Comparison of ENCODE assay signal across 12 cellular contexts in the genomic region with DNA sequence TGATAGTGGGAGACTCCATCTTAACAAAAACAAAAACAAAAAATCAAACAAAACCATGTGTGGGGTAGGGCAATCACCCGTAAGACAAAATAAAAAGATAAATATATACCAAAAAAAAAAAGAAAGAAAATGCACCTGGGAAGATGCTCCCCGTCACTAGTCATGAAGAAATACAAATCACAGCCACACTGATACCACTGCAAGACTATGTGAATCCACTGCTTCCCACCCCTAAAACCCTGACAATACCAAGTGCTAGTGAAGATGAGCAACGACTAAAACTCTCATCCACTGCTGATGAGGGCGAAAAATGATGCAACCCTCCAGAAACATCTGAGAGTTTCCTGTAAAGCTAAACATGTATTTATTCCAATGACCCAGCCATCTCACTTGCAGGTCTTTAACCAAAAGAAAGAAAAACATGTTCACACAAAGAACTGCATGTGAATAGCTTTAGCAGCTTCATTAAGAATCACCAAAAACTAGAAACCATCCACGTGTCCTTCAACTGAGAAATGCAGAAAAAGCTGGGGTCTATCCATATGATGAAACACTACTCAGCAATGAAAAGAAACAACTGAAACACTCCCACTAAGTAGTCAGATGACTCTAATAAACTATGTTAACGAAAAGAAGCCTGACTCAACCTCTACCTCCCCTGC. TPM values are rescaled to one million over a fixed set of nuclear protein-coding genes. Genes with fewer than 3 reads are reported as not detected.
DNase-seq lines count a peak whose midpoint lies in the region; ATAC-seq, FAIRE-seq and TF ChIP-seq lines count a peak whose summit lies in the region.
"Had no signal": no experiment of that assay in that cellular context is flagged by ENCODE, and none has a peak within 500 bp of the region (broad histone marks: within the 10 kb centered on the region; RNA-seq: fewer than 3 reads in every experiment).

No MANE protein-coding gene starts in this region.

- peaks cover 23% of the 10 kb centered on the region for H4K20me1 ChIP-seq in endothelial cell of umbilical vein (replicated peaks; ENCODE audit: control insufficient read depth, extremely low read depth, insufficient read depth, low read length)

- H3K4me1 ChIP-seq in endothelial cell of umbilical vein (ENCODE audit: control insufficient read depth, extremely low read depth, insufficient read depth, low read length), result peaks cover 2% of the 10 kb centered on the region

- DNase-seq in activated T-cell treated with anti-CD3 and anti-CD28 coated beads, Interleukin-2, amount 50 U/mL, for 72 hours, result peak; percentile 65 to 70
- DNase-seq in activated T-cell treated with anti-CD3 and anti-CD28 coated beads, Interleukin-2, amount 50 U/mL, for 1 hour, result no peak
- DNase-seq in SK-N-MC (ENCODE audit: low read depth, low spot score), result no peak
- no peak for DNase-seq in endothelial cell of umbilical vein (ENCODE audit: low read depth, low spot score)
- peak; percentile 72 to 76 for DNase-seq in stimulated activated naive CD8-positive, alpha-beta T cell treated with anti-CD3 and anti-CD28 coated beads, Interleukin-15, amount 100 ng/mL, for 72 hours
- no peak for DNase-seq in GM20000 (ENCODE audit: low spot score)
- DNase-seq: activated CD4-positive, CD25-positive, alpha-beta regulatory T cell; midbrain had no signal

- no peaks in the 10 kb centered on the region for H3K9me3 ChIP-seq in SK-N-MC (ENCODE audit: low read depth, low read length)
- no peaks in the 10 kb centered on the region for H3K9me3 ChIP-seq in endothelial cell of umbilical vein (replicated peaks; ENCODE audit: control insufficient read depth, insufficient read depth, low read length)

- intact Hi-C loops in endothelial cell of umbilical vein (cut with micrococcal nuclease), result no loop called here

- peaks cover 7 to 30% of the 10 kb centered on the region in 2 donors for H3K36me3 Mint-ChIP-seq in activated T-cell treated with anti-CD3 and anti-CD28 coated beads, Interleukin-2, amount 50 U/mL, for 72 hours (ENCODE audit: insufficient read depth in 2 of 2)

- CTCF ChIA-PET in endothelial cell of umbilical vein (lab: Charles Lee), result interaction anchor here (2.5 kb wide), 1 partner anchor 12 kb away, joined by 5 read pairs; no protein-coding TSS in a partner anchor

- H3K27me3 ChIP-seq in endothelial cell of umbilical vein (ENCODE audit: control insufficient read depth in 2 of 2, insufficient read depth in 2 of 2, low read length in 2 of 2), result no peaks in the 10 kb centered on the region

- peaks cover 98% of the 10 kb centered on the region for H3K79me2 ChIP-seq in endothelial cell of umbilical vein (ENCODE audit: control insufficient read depth, insufficient read depth, low read length)

- H2AFZ ChIP-seq in endothelial cell of umbilical vein (ENCODE audit: low read depth, low read length), result no peak overlapping the region

- TF ChIP-seq POLR2A in endothelial cell of umbilical vein (IDR thresholded peaks at IDR 0.05; ENCODE audit: low read depth, low read length), result no peak

- no TSS peak for BruUV-seq in endothelial cell of umbilical vein (replicated peaks; lab: Mats Ljungman, UMichigan)

- dilution Hi-C loops in endothelial cell of umbilical vein (cut with MboI; ENCODE audit: extremely low pct_ligation_motif_present, low sequenced_read_pairs), result no loop called here

- H3K27ac Mint-ChIP-seq in activated T-cell treated with anti-CD3 and anti-CD28 coated beads, Interleukin-2, amount 50 U/mL, for 72 hours, result peak overlapping the region; percentile 92
- peak overlapping the region; percentile 100 for H3K27ac Mint-ChIP-seq in stimulated activated naive CD8-positive, alpha-beta T cell treated with anti-CD3 and anti-CD28 coated beads, Interleukin-15, amount 100 ng/mL, for 72 hours

- peaks cover 0 to 2% of the 10 kb centered on the region in 2 donors for H3K9me3 Mint-ChIP-seq in activated T-cell treated with anti-CD3 and anti-CD28 coated beads, Interleukin-2, amount 50 U/mL, for 72 hours
- H3K9me3 Mint-ChIP-seq in stimulated activated naive CD8-positive, alpha-beta T cell treated with anti-CD3 and anti-CD28 coated beads, Interleukin-15, amount 100 ng/mL, for 72 hours, result no peaks in the 10 kb centered on the region

- H3K27ac ChIP-seq in SK-N-MC (peak overlapping the region; percentile 71), endothelial cell of umbilical vein (ENCODE audit: insufficient read depth, low read depth, low read length) (no peak overlapping the region)

- peak; percentile 74 to 84 for ATAC-seq in activated T-cell treated with anti-CD3 and anti-CD28 coated beads, Interleukin-2, amount 50 U/mL, for 72 hours (replicated peaks in 1 of 2)
- ATAC-seq in stimulated activated naive CD8-positive, alpha-beta T cell treated with anti-CD3 and anti-CD28 coated beads, Interleukin-15, amount 100 ng/mL, for 72 hours, result peak; percentile 87
- ATAC-seq in GM21360 (IDR thresholded peaks at IDR 0.05; ENCODE audit: unreplicated experiment) (no peak), HG03135 (IDR thresholded peaks at IDR 0.05; ENCODE audit: unreplicated experiment) (no peak)

- H3K9ac ChIP-seq in SK-N-MC (ENCODE audit: insufficient read length) (no peak overlapping the region), endothelial cell of umbilical vein (replicated peaks; ENCODE audit: extremely low read depth, insufficient read depth, low read length) (no peak overlapping the region)

- peaks cover 18% of the 10 kb centered on the region for H3K36me3 ChIP-seq in SK-N-MC (ENCODE audit: insufficient read depth, low read length)
- no peaks in the 10 kb centered on the region for H3K36me3 ChIP-seq in endothelial cell of umbilical vein (ENCODE audit: control insufficient read depth in 2 of 2, extremely low read depth in 1 of 2, insufficient read depth in 2 of 2, low read length in 2 of 2)

- peak; percentile 59 for FAIRE-seq in endothelial cell of umbilical vein (lab: Jason Lieb, UNC)
- FAIRE-seq: D721Med, GM19239 had no signal

- POLR2A ChIA-PET in endothelial cell of umbilical vein (lab: Charles Lee), result no interaction called here

- no peak overlapping the region for H3K4me2 ChIP-seq in endothelial cell of umbilical vein (ENCODE audit: insufficient read depth, low read length)

- no peaks in the 10 kb centered on the region for H3K9me1 ChIP-seq in endothelial cell of umbilical vein (replicated peaks; ENCODE audit: control insufficient read depth, extremely low read depth, insufficient read depth, low read length)

- TF ChIP-seq CTCF in endothelial cell of umbilical vein (IDR thresholded peaks at IDR 0.05; ENCODE audit: extremely low read depth in 1 of 2, insufficient read depth in 1 of 2, low read depth in 1 of 2, low read length in 2 of 2) (no peak), GM20000 (IDR thresholded peaks at IDR 0.05; ENCODE audit: extremely low read depth, missing control alignments) (no peak)

- H3K4me1 Mint-ChIP-seq in activated T-cell treated with anti-CD3 and anti-CD28 coated beads, Interleukin-2, amount 50 U/mL, for 72 hours (ENCODE audit: low read depth), result peaks cover 99% of the 10 kb centered on the region
- H3K4me1 Mint-ChIP-seq in stimulated activated naive CD8-positive, alpha-beta T cell treated with anti-CD3 and anti-CD28 coated beads, Interleukin-15, amount 100 ng/mL, for 72 hours, result peaks cover 100% of the 10 kb centered on the region

- H3K4me3 ChIP-seq in SK-N-MC, result no peak overlapping the region
- no peak overlapping the region for H3K4me3 ChIP-seq in endothelial cell of umbilical vein (replicated peaks in 1 of 3; ENCODE audit: insufficient read depth in 1 of 3, low read depth in 1 of 3, low read length in 3 of 3)

- H3K27me3 Mint-ChIP-seq in activated T-cell treated with anti-CD3 and anti-CD28 coated beads, Interleukin-2, amount 50 U/mL, for 72 hours (ENCODE audit: low read depth), result no peaks in the 10 kb centered on the region
- no peaks in the 10 kb centered on the region for H3K27me3 Mint-ChIP-seq in stimulated activated naive CD8-positive, alpha-beta T cell treated with anti-CD3 and anti-CD28 coated beads, Interleukin-15, amount 100 ng/mL, for 72 hours

- H3K4me3 Mint-ChIP-seq in activated T-cell treated with anti-CD3 and anti-CD28 coated beads, Interleukin-2, amount 50 U/mL, for 72 hours, result peak overlapping the region; percentile 89 to 92
- peak overlapping the region; percentile 85 to 87 for H3K4me3 Mint-ChIP-seq in stimulated activated naive CD8-positive, alpha-beta T cell treated with anti-CD3 and anti-CD28 coated beads, Interleukin-15, amount 100 ng/mL, for 72 hours

TF ChIP-seq in endothelial cell of umbilical vein, 7 proteins besides CTCF, POLR2A, EP300 and RAD21:
- TF ChIP-seq MYC (IDR thresholded peaks at IDR 0.05; ENCODE audit: low read depth, low read length), result no peak
- no peak for TF ChIP-seq GATA2 (IDR thresholded peaks at IDR 0.05; ENCODE audit: insufficient read depth, insufficient read length, low read depth, low read length)
- TF ChIP-seq EZH2 (IDR thresholded peaks at IDR 0.05; ENCODE audit: borderline replicate concordance, low read depth, low read length, severe bottlenecking), result no peak
- TF ChIP-seq POLR2AphosphoS5 (IDR thresholded peaks at IDR 0.05; ENCODE audit: insufficient read depth, low read depth, low read length), result no peak
- TF ChIP-seq, protein P1, sequence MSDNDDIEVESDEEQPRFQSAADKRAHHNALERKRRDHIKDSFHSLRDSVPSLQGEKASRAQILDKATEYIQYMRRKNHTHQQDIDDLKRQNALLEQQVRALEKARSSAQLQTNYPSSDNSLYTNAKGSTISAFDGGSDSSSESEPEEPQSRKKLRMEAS (IDR thresholded peaks at IDR 0.05; ENCODE audit: insufficient read depth, insufficient read length), result no peak

RNA-seq across cellular contexts. Expression of a gene that starts 31.7 kb away (rescaled TPM):
- 100 to 1,000 TPM; 161 to 187 TPM for total RNA-seq in activated T-cell treated with anti-CD3 and anti-CD28 coated beads, Interleukin-2, amount 50 U/mL, for 72 hours
- total RNA-seq in endothelial cell of umbilical vein, result 117 and 125 TPM in 2 replicates
- polyA plus RNA-seq in endothelial cell of umbilical vein, result 13.6 and 14.9 TPM in 2 replicates
- polyA plus RNA-seq in endothelial cell of umbilical vein (2011; cell fraction: cytosol; rRNA removed), result 14.0 and 15.6 TPM in 2 replicates
- 44.5 and 50.2 TPM in 2 replicates for polyA plus RNA-seq in endothelial cell of umbilical vein (2011; cell fraction: nucleus; rRNA removed)
- 48.3 and 58.7 TPM in 2 replicates for polyA plus RNA-seq in endothelial cell of umbilical vein (2012)
- 40.4 and 56.9 TPM in 2 replicates for polyA minus RNA-seq in endothelial cell of umbilical vein
- 38.2 TPM for polyA minus RNA-seq in endothelial cell of umbilical vein (2011; cell fraction: cytosol; rRNA and poly(A)+ RNA removed)
- 61.6 and 83.6 TPM in 2 replicates for polyA minus RNA-seq in endothelial cell of umbilical vein (2011; cell fraction: nucleus; rRNA and poly(A)+ RNA removed)

Comparison
In these comparisons a context has a peak if more than half of its experiments do, and no peak if none do; other contexts are left out.
1. DNase-seq: peak in activated T-cell treated with anti-CD3 and anti-CD28 coated beads, Interleukin-2, amount 50 U/mL, for 72 hours (2 of 2) and stimulated activated naive CD8-positive, alpha-beta T cell treated with anti-CD3 and anti-CD28 coated beads, Interleukin-15, amount 100 ng/mL, for 72 hours (2 of 2); none in activated T-cell treated with anti-CD3 and anti-CD28 coated beads, Interleukin-2, amount 50 U/mL, for 1 hour (single experiment), SK-N-MC (single experiment), endothelial cell of umbilical vein (single experiment) and GM20000 (single experiment).
2. ATAC-seq: peak in activated T-cell treated with anti-CD3 and anti-CD28 coated beads, Interleukin-2, amount 50 U/mL, for 72 hours (2 of 2) and stimulated activated naive CD8-positive, alpha-beta T cell treated with anti-CD3 and anti-CD28 coated beads, Interleukin-15, amount 100 ng/mL, for 72 hours (single experiment); none in GM21360 (single experiment) and HG03135 (single experiment).